9 cellular contexts compared by ENCODE assay signal in the genomic region with DNA sequence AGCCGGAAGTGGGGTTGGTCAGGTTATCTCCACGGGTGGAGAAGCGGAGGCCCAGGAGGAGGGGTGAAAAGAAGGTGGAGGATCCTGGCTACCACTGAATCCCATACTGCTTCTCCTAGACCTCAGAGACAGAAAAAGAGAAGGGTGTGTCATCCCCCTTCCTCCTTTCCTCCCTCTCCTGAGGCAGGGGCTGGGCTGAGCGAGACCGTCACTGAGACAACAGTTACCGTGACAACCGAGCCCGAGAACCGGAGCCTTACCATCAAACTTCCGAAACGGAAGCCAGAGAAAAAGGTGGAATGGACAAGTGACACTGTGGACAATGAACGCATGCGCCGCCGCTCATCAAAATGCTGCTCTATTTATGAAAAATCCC. TPM values are rescaled to one million over a fixed set of nuclear protein-coding genes. Genes with fewer than 3 reads are reported as not detected.
DNase-seq lines count a peak whose midpoint lies in the region; ATAC-seq lines count a peak whose summit lies in the region.
"Had no signal": no experiment of that assay in that cellular context is flagged by ENCODE, and none has a peak within 500 bp of the region (broad histone marks: within the 10 kb centered on the region; RNA-seq: fewer than 3 reads in every experiment).

No MANE protein-coding gene starts in this region.

- no peaks in the 10 kb centered on the region for H3K4me1 ChIP-seq in aorta (ENCODE audit: control insufficient read depth in 1 of 2, insufficient read depth in 2 of 2, low read length in 2 of 2)

- intact Hi-C loops in aorta (cut with DNase I): no loop called here

- no peaks in the 10 kb centered on the region for H3K27me3 ChIP-seq in aorta (ENCODE audit: control insufficient read depth in 1 of 2, insufficient read depth in 2 of 2, low read length in 1 of 2)

- WGBS in aorta, 2 donors: 39% methylated on average over 15 of the region's 15 CpGs

- no peak overlapping the region for H3K4me3 ChIP-seq in aorta (ENCODE audit: low read length in 2 of 2)

- peak; percentile 37 for DNase-seq in G401 (ENCODE audit: low spot score)
- peak; percentile 58 for DNase-seq in NCI-H748 treated with DMSO at 0.1 percent for 48 hours (lab: John Stamatoyannopoulos, UW)
- DNase-seq in astrocyte of the hippocampus (ENCODE audit: low read depth, low spot score): peak; percentile 9
- DNase-seq in occipital lobe (lab: John Stamatoyannopoulos, UW): peak; percentile 22
- no peak for DNase-seq in aorta
- DNase-seq in COLO829 (ENCODE audit: low spot score): no peak
- no peak for DNase-seq in HCEC 1CT
- DNase-seq: T-helper 9 cell had no signal

- H3K9me3 ChIP-seq in aorta (ENCODE audit: control insufficient read depth, low read length): no peaks in the 10 kb centered on the region

- in situ Hi-C loops in G401 (cut with HindIII; ENCODE audit: low sequenced_read_pairs): no loop called here

- ATAC-seq in aorta (ENCODE audit: low FRiP score): no peak
- ATAC-seq in GM18502 (IDR thresholded peaks at IDR 0.05; ENCODE audit: poor library complexity, unreplicated experiment): no peak

- H3K36me3 ChIP-seq in aorta (ENCODE audit: control insufficient read depth in 1 of 2, insufficient read depth in 2 of 2, low read length in 1 of 2): no peaks in the 10 kb centered on the region

- no peak overlapping the region for H3K27ac ChIP-seq in aorta (ENCODE audit: low read depth in 1 of 2, low read length in 2 of 2)

RNA-seq across cellular contexts. Expression of a gene that starts 42.1 kb away (rescaled TPM):
- 7.5 and 16.1 TPM in 2 replicates for total RNA-seq in G401 (2014; rRNA removed; shearing (Covaris generic))
- total RNA-seq in occipital lobe (9.5 TPM), aorta (1 to 10 TPM; 5.7 to 6.6 TPM)
- 1 to 10 TPM; 2.6 to 3.7 TPM for polyA plus RNA-seq in aorta

Comparison
In these comparisons a context has a peak if more than half of its experiments do, and no peak if none do; other contexts are left out.
1. DNase-seq: peak in G401 (single experiment), NCI-H748 treated with DMSO at 0.1 percent for 48 hours (single experiment), astrocyte of the hippocampus (single experiment) and occipital lobe (single experiment); none in aorta (0 of 2), COLO829 (single experiment) and HCEC 1CT (single experiment).